9 cellular contexts compared by ENCODE assay signal in the genomic region with DNA sequence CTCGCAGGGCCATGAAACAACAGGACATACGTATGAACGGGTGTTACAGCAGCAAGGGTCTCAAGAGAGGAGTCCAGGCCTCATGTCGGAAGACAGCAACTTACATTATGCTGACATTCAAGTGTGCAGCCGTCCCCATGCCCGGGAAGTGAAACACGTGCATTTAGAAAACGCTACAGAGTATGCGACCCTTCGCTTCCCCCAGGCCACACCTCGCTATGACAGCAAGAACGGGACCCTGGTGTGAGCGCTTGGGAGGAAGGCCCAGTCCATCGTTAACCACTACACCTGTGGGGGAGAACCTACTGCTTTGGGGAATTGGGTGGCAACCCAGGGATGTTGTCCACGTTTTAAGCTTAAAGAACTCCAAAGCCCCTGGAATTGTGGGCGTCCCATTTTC. TPM values are rescaled to one million over a fixed set of nuclear protein-coding genes. Genes with fewer than 3 reads are reported as not detected.
DNase-seq lines count a peak whose midpoint lies in the region; ATAC-seq and TF ChIP-seq lines count a peak whose summit lies in the region.
"Had no signal": no experiment of that assay in that cellular context is flagged by ENCODE, and none has a peak within 500 bp of the region (broad histone marks: within the 10 kb centered on the region; RNA-seq: fewer than 3 reads in every experiment).

No MANE protein-coding gene starts in this region.

- CTCF ChIA-PET in IMR-90 (lab: Yijun Ruan, JAX): interaction anchor here (1.8 kb wide), 1 partner anchor 14 kb away, joined by 4 read pairs; no protein-coding TSS in a partner anchor

- TF ChIP-seq RAD21 in IMR-90 (IDR thresholded peaks at IDR 0.05; ENCODE audit: low read length): no peak

- H2AK9ac ChIP-seq in IMR-90 (replicated peaks; ENCODE audit: low read depth, low read length, poor library complexity): peak overlapping the region; percentile 90

- no peaks in the 10 kb centered on the region for H4K20me1 ChIP-seq in IMR-90 (ENCODE audit: insufficient read depth, low read length)

- no peak overlapping the region for H3K9ac ChIP-seq in IMR-90 (ENCODE audit: low read depth, low read length)

- peak overlapping the region; percentile 84; the same call in 1 of the 2 replicates for H2BK120ac ChIP-seq in IMR-90 (ENCODE audit: low read depth, low read length)

- H3K27me3 ChIP-seq in IMR-90 (ENCODE audit: control insufficient read depth, insufficient read depth, low read length): no peaks in the 10 kb centered on the region
- no peaks in the 10 kb centered on the region for H3K27me3 ChIP-seq in layer of hippocampus (ENCODE audit: control insufficient read depth, insufficient read depth, low read length)
- no peaks in the 10 kb centered on the region for H3K27me3 ChIP-seq in BE2C

- 92% methylated on average over 8 of the region's 16 CpGs; no CpG with 5 or more reads in 1 of the 2 experiments for WGBS in IMR-90 (ENCODE audit: extremely low coverage in 2 of 2, insufficient read length in 1 of 2), 2 experiments

- no peaks in the 10 kb centered on the region for H3K9me3 Mint-ChIP-seq in activated T-helper 1 cell treated with anti-CD3 and anti-CD28 coated beads, Interleukin-12 subunit alpha, Interleukin-12 subunit beta, Interleukin-2, Interleukin-4 antibody, amounts not matched to agents 30 ng/mL and 10 ng/mL and 1 ng/mL, durations not matched to agents 14 hours and 24 hours and 36 hours
- H3K9me3 Mint-ChIP-seq in stimulated activated naive B cell treated with anti-CD40 and anti-IgM and Interleukin-4, amounts not matched to agents 10 μg/mL and 1 μg/mL and 100 μg/mL, for 72 hours: peaks cover 0 to 2% of the 10 kb centered on the region in 2 donors

- TF ChIP-seq CTCF in IMR-90 (conservative IDR thresholded peaks at IDR 0.05; ENCODE audit: low read depth, low read length): no peak
- no peak for TF ChIP-seq CTCF in BE2C (IDR thresholded peaks at IDR 0.05; ENCODE audit: low read depth, low read length)

- H3K79me1 ChIP-seq in IMR-90 (ENCODE audit: low read depth in 1 of 2, low read length in 2 of 2): peaks cover 0 to 8% of the 10 kb centered on the region in 2 experiments; a peak in 2 of 4 replicates

- no peak overlapping the region for H3K18ac ChIP-seq in IMR-90 (ENCODE audit: low read depth, low read length)

- H3K9me1 ChIP-seq in IMR-90 (ENCODE audit: insufficient read depth, low read length): peaks cover 21% of the 10 kb centered on the region

- intact Hi-C loops in IMR-90 (cut with micrococcal nuclease): loop anchor here (2.0 kb wide), 1 partner anchor 47 kb away; a partner anchor contains a TSS
- intact Hi-C loops in activated T-helper 1 cell treated with anti-CD3 and anti-CD28 coated beads, Interleukin-12 subunit alpha, Interleukin-12 subunit beta, Interleukin-2, Interleukin-4 antibody, amounts not matched to agents 30 ng/mL and 10 ng/mL and 1 ng/mL, durations not matched to agents 14 hours and 24 hours and 36 hours (cut with micrococcal nuclease): loop anchor here (1.0 to 5.0 kb wide), 8 partner anchors 19 to 1386 kb away; a partner anchor contains a TSS

- ATAC-seq in IMR-90 (ENCODE audit: low read depth): no peak
- ATAC-seq in stimulated activated naive B cell treated with anti-CD40 and anti-IgM and Interleukin-4, amounts not matched to agents 10 μg/mL and 1 μg/mL and 100 μg/mL, for 72 hours (replicated peaks): no peak

- H2AK5ac ChIP-seq in IMR-90 (ENCODE audit: low read depth, low read length): peak overlapping the region; percentile 20

- POLR2A ChIA-PET in IMR-90 (lab: Charles Lee; ENCODE audit: unreplicated experiment): interaction anchor here (1.0 to 1.7 kb wide), 2 partner anchors 11 to 32 kb away, joined by 5 read pairs; no protein-coding TSS in a partner anchor

- peak overlapping the region; percentile 91 for H2BK5ac ChIP-seq in IMR-90 (ENCODE audit: low read depth, low read length, poor library complexity, severe bottlenecking)

- DNase-seq in IMR-90 (no peak), BE2C (no peak), NCI-H510A treated with DMSO at 0.1 percent for 48 hours (lab: John Stamatoyannopoulos, UW) (no peak), NCI-H345 (lab: John Stamatoyannopoulos, UW) (no peak), NCI-H1930 (lab: John Stamatoyannopoulos, UW) (no peak)
- DNase-seq in activated T-helper 1 cell treated with anti-CD3 and anti-CD28 coated beads, Interleukin-12 subunit alpha, Interleukin-12 subunit beta, Interleukin-2, Interleukin-4 antibody, amounts not matched to agents 30 ng/mL and 10 ng/mL and 1 ng/mL, durations not matched to agents 14 hours and 24 hours and 36 hours (ENCODE audit: low spot score): no peak
- no peak for DNase-seq in stimulated activated naive B cell treated with anti-CD40 and anti-IgM and Interleukin-4, amounts not matched to agents 10 μg/mL and 1 μg/mL and 100 μg/mL, for 72 hours
- DNase-seq: NCI-H526 treated with DMSO at 0.1 percent for 48 hours had no signal

- H3K23ac ChIP-seq in IMR-90 (ENCODE audit: low read depth, low read length): no peak overlapping the region; the same call in 1 of the 2 replicates

- H2BK15ac ChIP-seq in IMR-90 (ENCODE audit: low read depth, low read length): peak overlapping the region; percentile 89; the same call in 2 of the 3 replicates

- dilution Hi-C loops in IMR-90 (cut with HindIII; ENCODE audit: low sequenced_read_pairs, unreplicated experiment): no loop called here

- H3K56ac ChIP-seq in IMR-90 (ENCODE audit: extremely low read depth, insufficient read depth, low read length): no peak overlapping the region

- H3K27ac ChIP-seq in IMR-90 (ENCODE audit: insufficient read depth, low read length) (peak overlapping the region; percentile 13; the same call in 1 of the 2 replicates), layer of hippocampus (ENCODE audit: low read depth, low read length) (peak overlapping the region; percentile 87)

- no peaks in the 10 kb centered on the region for H3K9me3 ChIP-seq in IMR-90 (ENCODE audit: control insufficient read depth, insufficient read depth, low read length)
- no peaks in the 10 kb centered on the region for H3K9me3 ChIP-seq in BE2C

- no peaks in the 10 kb centered on the region for H3K36me3 Mint-ChIP-seq in activated T-helper 1 cell treated with anti-CD3 and anti-CD28 coated beads, Interleukin-12 subunit alpha, Interleukin-12 subunit beta, Interleukin-2, Interleukin-4 antibody, amounts not matched to agents 30 ng/mL and 10 ng/mL and 1 ng/mL, durations not matched to agents 14 hours and 24 hours and 36 hours (ENCODE audit: low read depth)
- H3K36me3 Mint-ChIP-seq in stimulated activated naive B cell treated with anti-CD40 and anti-IgM and Interleukin-4, amounts not matched to agents 10 μg/mL and 1 μg/mL and 100 μg/mL, for 72 hours: no peaks in the 10 kb centered on the region

- in situ Hi-C loops in IMR-90 (cut with MboI; ENCODE audit: low sequenced_read_pairs): no loop called here

- no peak overlapping the region for H3K4me3 ChIP-seq in IMR-90 (ENCODE audit: insufficient read depth, low read depth, low read length)
- no peak overlapping the region for H3K4me3 ChIP-seq in BE2C (ENCODE audit: low read depth, low read length)

- peak overlapping the region; percentile 60 for H4K91ac ChIP-seq in IMR-90 (ENCODE audit: insufficient read depth, low read depth, low read length)

- H4K5ac ChIP-seq in IMR-90 (ENCODE audit: low read depth, low read length): peak overlapping the region; percentile 28; the same call in 1 of the 2 replicates

- H2AFZ ChIP-seq in IMR-90 (replicated peaks; ENCODE audit: low read length, poor library complexity): peak overlapping the region; percentile 98

- H3K27ac Mint-ChIP-seq in activated T-helper 1 cell treated with anti-CD3 and anti-CD28 coated beads, Interleukin-12 subunit alpha, Interleukin-12 subunit beta, Interleukin-2, Interleukin-4 antibody, amounts not matched to agents 30 ng/mL and 10 ng/mL and 1 ng/mL, durations not matched to agents 14 hours and 24 hours and 36 hours: peak overlapping the region; percentile 50
- peak overlapping the region; percentile 65 for H3K27ac Mint-ChIP-seq in stimulated activated naive B cell treated with anti-CD40 and anti-IgM and Interleukin-4, amounts not matched to agents 10 μg/mL and 1 μg/mL and 100 μg/mL, for 72 hours

- H3K27me3 Mint-ChIP-seq in activated T-helper 1 cell treated with anti-CD3 and anti-CD28 coated beads, Interleukin-12 subunit alpha, Interleukin-12 subunit beta, Interleukin-2, Interleukin-4 antibody, amounts not matched to agents 30 ng/mL and 10 ng/mL and 1 ng/mL, durations not matched to agents 14 hours and 24 hours and 36 hours (ENCODE audit: insufficient read depth): peaks cover 22% of the 10 kb centered on the region
- H3K27me3 Mint-ChIP-seq in stimulated activated naive B cell treated with anti-CD40 and anti-IgM and Interleukin-4, amounts not matched to agents 10 μg/mL and 1 μg/mL and 100 μg/mL, for 72 hours: peaks cover 7 to 9% of the 10 kb centered on the region in 2 donors

- no peak for TF ChIP-seq POLR2A in IMR-90 (IDR thresholded peaks at IDR 0.05; ENCODE audit: low read depth, low read length)

- H3K4me3 Mint-ChIP-seq in activated T-helper 1 cell treated with anti-CD3 and anti-CD28 coated beads, Interleukin-12 subunit alpha, Interleukin-12 subunit beta, Interleukin-2, Interleukin-4 antibody, amounts not matched to agents 30 ng/mL and 10 ng/mL and 1 ng/mL, durations not matched to agents 14 hours and 24 hours and 36 hours: peak overlapping the region; percentile 68
- H3K4me3 Mint-ChIP-seq in stimulated activated naive B cell treated with anti-CD40 and anti-IgM and Interleukin-4, amounts not matched to agents 10 μg/mL and 1 μg/mL and 100 μg/mL, for 72 hours: peak overlapping the region; percentile 41 to 62

- H3K14ac ChIP-seq in IMR-90 (replicated peaks; ENCODE audit: low read depth, low read length): peak overlapping the region; percentile 83; the same call in 1 of the 2 replicates

- H3K36me3 ChIP-seq in IMR-90 (ENCODE audit: control insufficient read depth, insufficient read depth, low read length): no peaks in the 10 kb centered on the region
- H3K36me3 ChIP-seq in BE2C: no peaks in the 10 kb centered on the region

- H3K4ac ChIP-seq in IMR-90 (ENCODE audit: low read depth, low read length): peak overlapping the region; percentile 81

- H4K8ac ChIP-seq in IMR-90 (ENCODE audit: low read depth in 2 of 2, low read length in 2 of 2): peak overlapping the region; percentile 56 to 99; a peak in 3 of 4 replicates

- H3K4me2 ChIP-seq in IMR-90 (ENCODE audit: low read depth, low read length): no peak overlapping the region

- peak overlapping the region; percentile 52; the same call in 1 of the 2 replicates for H2BK20ac ChIP-seq in IMR-90 (ENCODE audit: low read depth, low read length)

- peaks cover 12% of the 10 kb centered on the region for H3K4me1 ChIP-seq in IMR-90 (ENCODE audit: control insufficient read depth, insufficient read depth, low read length)
- peaks cover 6% of the 10 kb centered on the region for H3K4me1 ChIP-seq in BE2C

- H3K4me1 Mint-ChIP-seq in activated T-helper 1 cell treated with anti-CD3 and anti-CD28 coated beads, Interleukin-12 subunit alpha, Interleukin-12 subunit beta, Interleukin-2, Interleukin-4 antibody, amounts not matched to agents 30 ng/mL and 10 ng/mL and 1 ng/mL, durations not matched to agents 14 hours and 24 hours and 36 hours (ENCODE audit: low read depth): peaks cover 17% of the 10 kb centered on the region
- H3K4me1 Mint-ChIP-seq in stimulated activated naive B cell treated with anti-CD40 and anti-IgM and Interleukin-4, amounts not matched to agents 10 μg/mL and 1 μg/mL and 100 μg/mL, for 72 hours: peaks cover 9 to 12% of the 10 kb centered on the region in 2 donors

- BruUV-seq in IMR-90 (replicated peaks; lab: Mats Ljungman, UMichigan): no TSS peak

RNA-seq across cellular contexts. Expression of a gene that starts 7.2 kb away (rescaled TPM):
- total RNA-seq in IMR-90 (2012; rRNA removed): 0.28 and 0.90 TPM in 2 replicates
- polyA plus RNA-seq in IMR-90 (2012; rRNA removed): 1.0 and 1.1 TPM in 2 replicates
- polyA plus RNA-seq in IMR-90 (2012; cell fraction: cytosol; rRNA removed): 0.57 and 0.73 TPM in 2 replicates
- polyA plus RNA-seq in IMR-90 (2012; cell fraction: nucleus; rRNA removed; ENCODE audit: low replicate concordance): 0.17 and 0.50 TPM in 2 replicates
- total RNA-seq in activated T-helper 1 cell treated with anti-CD3 and anti-CD28 coated beads, Interleukin-12 subunit alpha, Interleukin-12 subunit beta, Interleukin-2, Interleukin-4 antibody, amounts not matched to agents 30 ng/mL and 10 ng/mL and 1 ng/mL, durations not matched to agents 14 hours and 24 hours and 36 hours: not detected in 2 replicates
- not detected for polyA plus RNA-seq in BE2C (2012; ENCODE audit: insufficient read depth, insufficient read length, low read depth)

RNA-seq across cellular contexts. Expression of a gene that starts 11.2 kb away (rescaled TPM):
- 10.4 and 11.1 TPM in 2 replicates for total RNA-seq in IMR-90 (2012; rRNA removed)
- polyA plus RNA-seq in IMR-90 (2012; rRNA removed): 5.3 and 5.9 TPM in 2 replicates
- 2.0 and 3.9 TPM in 2 replicates for polyA plus RNA-seq in IMR-90 (2012; cell fraction: cytosol; rRNA removed)
- polyA plus RNA-seq in IMR-90 (2012; cell fraction: nucleus; rRNA removed; ENCODE audit: low replicate concordance): 3.3 and 7.3 TPM in 2 replicates
- total RNA-seq in activated T-helper 1 cell treated with anti-CD3 and anti-CD28 coated beads, Interleukin-12 subunit alpha, Interleukin-12 subunit beta, Interleukin-2, Interleukin-4 antibody, amounts not matched to agents 30 ng/mL and 10 ng/mL and 1 ng/mL, durations not matched to agents 14 hours and 24 hours and 36 hours: 15.2 and 16.0 TPM in 2 replicates
- polyA plus RNA-seq in BE2C (2012; ENCODE audit: insufficient read depth, insufficient read length, low read depth): 10.6 TPM

RNA-seq across cellular contexts. Expression of a gene that starts 13.4 kb away (rescaled TPM):
- total RNA-seq in IMR-90 (2012; rRNA removed): under 0.01 and 0.18 TPM in 2 replicates
- 0.55 and 1.0 TPM in 2 replicates for polyA plus RNA-seq in IMR-90 (2012; rRNA removed)
- polyA plus RNA-seq in IMR-90 (2012; cell fraction: cytosol; rRNA removed): 0.27 and 0.36 TPM in 2 replicates
- polyA plus RNA-seq in IMR-90 (2012; cell fraction: nucleus; rRNA removed; ENCODE audit: low replicate concordance): 0.68 and 0.70 TPM in 2 replicates
- total RNA-seq in activated T-helper 1 cell treated with anti-CD3 and anti-CD28 coated beads, Interleukin-12 subunit alpha, Interleukin-12 subunit beta, Interleukin-2, Interleukin-4 antibody, amounts not matched to agents 30 ng/mL and 10 ng/mL and 1 ng/mL, durations not matched to agents 14 hours and 24 hours and 36 hours: not detected in 2 replicates
- polyA plus RNA-seq in BE2C (2012; ENCODE audit: insufficient read depth, insufficient read length, low read depth): not detected

RNA-seq across cellular contexts. Expression of a gene that starts 14.4 kb away (rescaled TPM):
- total RNA-seq in IMR-90 (2012; rRNA removed): 3.9 and 6.5 TPM in 2 replicates
- 16.5 and 19.5 TPM in 2 replicates for polyA plus RNA-seq in IMR-90 (2012; rRNA removed)
- polyA plus RNA-seq in IMR-90 (2012; cell fraction: cytosol; rRNA removed): 12.3 and 25.3 TPM in 2 replicates
- 4.3 and 6.7 TPM in 2 replicates for polyA plus RNA-seq in IMR-90 (2012; cell fraction: nucleus; rRNA removed; ENCODE audit: low replicate concordance)
- total RNA-seq in activated T-helper 1 cell treated with anti-CD3 and anti-CD28 coated beads, Interleukin-12 subunit alpha, Interleukin-12 subunit beta, Interleukin-2, Interleukin-4 antibody, amounts not matched to agents 30 ng/mL and 10 ng/mL and 1 ng/mL, durations not matched to agents 14 hours and 24 hours and 36 hours: not detected in 2 replicates
- polyA plus RNA-seq in BE2C (2012; ENCODE audit: insufficient read depth, insufficient read length, low read depth): not detected

RNA-seq across cellular contexts. Expression of a gene that starts 46.6 kb away (rescaled TPM):
- total RNA-seq in IMR-90 (2012; rRNA removed): 8.9 and 10.2 TPM in 2 replicates
- 17.0 and 19.9 TPM in 2 replicates for polyA plus RNA-seq in IMR-90 (2012; rRNA removed)
- 12.8 and 19.3 TPM in 2 replicates for polyA plus RNA-seq in IMR-90 (2012; cell fraction: cytosol; rRNA removed)
- polyA plus RNA-seq in IMR-90 (2012; cell fraction: nucleus; rRNA removed; ENCODE audit: low replicate concordance): 1.6 and 6.8 TPM in 2 replicates
- 17.7 and 22.3 TPM in 2 replicates for total RNA-seq in activated T-helper 1 cell treated with anti-CD3 and anti-CD28 coated beads, Interleukin-12 subunit alpha, Interleukin-12 subunit beta, Interleukin-2, Interleukin-4 antibody, amounts not matched to agents 30 ng/mL and 10 ng/mL and 1 ng/mL, durations not matched to agents 14 hours and 24 hours and 36 hours
- 24.8 TPM for polyA plus RNA-seq in BE2C (2012; ENCODE audit: insufficient read depth, insufficient read length, low read depth)
